Comparison of ENCODE assay signal across 23 cellular contexts in genomic region chr22:38524434-38524833, GRCh38.
"Had no signal": no experiment of that assay in that cellular context is flagged by ENCODE, and none has a peak within 500 bp of the region (broad histone marks: within the 10 kb centered on the region; RNA-seq: fewer than 3 reads in every experiment).

No MANE protein-coding gene starts in this region.

- H3K4me3 ChIP-seq: adrenal gland, breast epithelium, gastrocnemius medialis, heart left ventricle, left lung, tibial artery had no signal

- H3K27ac Mint-ChIP-seq: activated naive CD4-positive, alpha-beta T cell treated with anti-CD3 and anti-CD28 coated beads, Interleukin-2, amount 50 U/mL, for 24 hours; mesothelial cell of epicardium; natural killer cell treated with Interleukin-12 subunit alpha and Interleukin-12 subunit beta and Interleukin-15 and Interleukin-18, amount 100 ng/mL, for 72 hours had no signal

- H3K4me1 ChIP-seq: adrenal gland, breast epithelium, gastrocnemius medialis, heart left ventricle, left lung, tibial artery had no signal

- H3K36me3 ChIP-seq: adrenal gland, breast epithelium, gastrocnemius medialis, heart left ventricle, left lung, tibial artery had no signal

- H3K9me3 Mint-ChIP-seq: activated naive CD4-positive, alpha-beta T cell treated with anti-CD3 and anti-CD28 coated beads, Interleukin-2, amount 50 U/mL, for 24 hours; mesothelial cell of epicardium; natural killer cell treated with Interleukin-12 subunit alpha and Interleukin-12 subunit beta and Interleukin-15 and Interleukin-18, amount 100 ng/mL, for 72 hours had no signal

- H3K4me3 Mint-ChIP-seq: activated naive CD4-positive, alpha-beta T cell treated with anti-CD3 and anti-CD28 coated beads, Interleukin-2, amount 50 U/mL, for 24 hours; mesothelial cell of epicardium; natural killer cell treated with Interleukin-12 subunit alpha and Interleukin-12 subunit beta and Interleukin-15 and Interleukin-18, amount 100 ng/mL, for 72 hours had no signal

- H3K36me3 Mint-ChIP-seq: activated naive CD4-positive, alpha-beta T cell treated with anti-CD3 and anti-CD28 coated beads, Interleukin-2, amount 50 U/mL, for 24 hours; mesothelial cell of epicardium; natural killer cell treated with Interleukin-12 subunit alpha and Interleukin-12 subunit beta and Interleukin-15 and Interleukin-18, amount 100 ng/mL, for 72 hours had no signal

- H3K27ac ChIP-seq: adrenal gland, breast epithelium, gastrocnemius medialis, heart left ventricle, left lung, tibial artery had no signal

- ATAC-seq: activated CD4-positive, CD25-positive, alpha-beta regulatory T cell treated with anti-CD3 and anti-CD28 coated beads, Interleukin-2, amount 50 U/mL, for 24 hours; esophagus mucosa; gastrocnemius medialis; heart left ventricle; left lung; natural killer cell treated with Interleukin-12 subunit alpha and Interleukin-12 subunit beta and Interleukin-15 and Interleukin-18, amount 100 ng/mL, for 72 hours; stimulated activated naive CD8-positive, alpha-beta T cell treated with anti-CD3 and anti-CD28 coated beads, Interleukin-15, Interleukin-2, amounts not matched to agents 100 U/mL and 50 U/mL, for 24 hours had no signal

- DNase-seq: activated CD4-positive, alpha-beta T cell treated with anti-CD3 and anti-CD28 coated beads, Interleukin-2, amount 50 U/mL, for 1 hour; activated CD8-positive, alpha-beta memory T cell treated with anti-CD3 and anti-CD28 coated beads for 24 hours; activated CD8-positive, alpha-beta memory T cell treated with anti-CD3 and anti-CD28 coated beads, Interleukin-2, amount 50 U/mL, for 48 hours; activated effector memory CD4-positive, alpha-beta T cell treated with Interleukin-2 at 50 U/mL for 16 hours; activated T-cell treated with anti-CD3 and anti-CD28 coated beads, Interleukin-2, amount 50 U/mL, for 48 hours; adrenal gland; cerebellar nuclear complex; cortex of kidney; effector CD4-positive, alpha-beta T cell; gastrocnemius medialis; heart left ventricle; left lung; nucleus accumbens; retina; stimulated activated naive CD8-positive, alpha-beta T cell treated with anti-CD3 and anti-CD28 coated beads, Interleukin-15, Interleukin-2, amounts not matched to agents 100 U/mL and 50 U/mL, for 24 hours; substantia nigra; tibial artery had no signal

- H3K27me3 ChIP-seq: breast epithelium, gastrocnemius medialis, left lung, tibial artery had no signal

- H3K9me3 ChIP-seq: adrenal gland, breast epithelium, gastrocnemius medialis, heart left ventricle, left lung, tibial artery had no signal
